In genomic region chr6:169473663-169474062, GRCh38 we compare ENCODE assay signal across 12 cellular contexts.
DNase-seq lines count a peak whose midpoint lies in the region; ATAC-seq and TF ChIP-seq lines count a peak whose summit lies in the region.
"Had no signal": no experiment of that assay in that cellular context is flagged by ENCODE, and none has a peak within 500 bp of the region (broad histone marks: within the 10 kb centered on the region; RNA-seq: fewer than 3 reads in every experiment).

No MANE protein-coding gene starts in this region.

- no peak overlapping the region for H3K4me3 ChIP-seq in GM12865 (ENCODE audit: low read depth, low read length)
- H3K4me3 ChIP-seq: gastroesophageal sphincter, thyroid gland had no signal

- TF ChIP-seq CTCF in GM12865 (IDR thresholded peaks at IDR 0.05; ENCODE audit: insufficient read depth, low read depth, low read length, missing control alignments): no peak

- DNase-seq in GM12865 (ENCODE audit: low read depth): peak; percentile 29
- no peak for DNase-seq in NCI-H2171 (lab: John Stamatoyannopoulos, UW)
- DNase-seq in C1 segment of cervical spinal cord (lab: John Stamatoyannopoulos, UW): no peak
- no peak for DNase-seq in NCI-H510A treated with DMSO at 0.1 percent for 48 hours (lab: John Stamatoyannopoulos, UW)
- no peak for DNase-seq in cerebellar cortex (ENCODE audit: low spot score)
- DNase-seq: Calu3, NCI-H2227 treated with DMSO at 0.1 percent for 48 hours, thyroid gland had no signal

- ATAC-seq in GM19397 (IDR thresholded peaks at IDR 0.05; ENCODE audit: unreplicated experiment) (peak; percentile 52), HG02642 (IDR thresholded peaks at IDR 0.05; ENCODE audit: poor library complexity, unreplicated experiment) (peak; percentile 75), HG03457 (IDR thresholded peaks at IDR 0.05; ENCODE audit: unreplicated experiment) (peak; percentile 77)
- ATAC-seq: gastroesophageal sphincter had no signal
